8 cellular contexts compared by ENCODE assay signal in genomic region chr19:47272448-47273312, GRCh38. TPM values are rescaled to one million over a fixed set of nuclear protein-coding genes. Genes with fewer than 3 reads are reported as not detected.
DNase-seq lines count a peak whose midpoint lies in the region; ATAC-seq and TF ChIP-seq lines count a peak whose summit lies in the region.

No MANE protein-coding gene starts in this region.

- TF ChIP-seq CTCF in spleen (IDR thresholded peaks at IDR 0.05 in 8 of 11, conservative IDR thresholded peaks at IDR 0.05 in 3 of 11): peak in 1 of 11 experiments; percentile 10

- H3K9ac ChIP-seq in adipocyte (ENCODE audit: low read length) (peak overlapping the region; percentile 98), iPS-18a (ENCODE audit: low read length) (peak overlapping the region; percentile 84)

- no peak for ATAC-seq in GM19467 (IDR thresholded peaks at IDR 0.05; ENCODE audit: unreplicated experiment)

- H3K4me3 ChIP-seq in adipocyte (ENCODE audit: low read length) (peak overlapping the region; percentile 94), iPS-18a (ENCODE audit: low read length) (peak overlapping the region; percentile 95), spleen (peak overlapping the region; percentile 37 to 85 (median 68))

- peaks cover 20% of the 10 kb centered on the region for H3K36me3 ChIP-seq in adipocyte (ENCODE audit: control insufficient read depth, insufficient read depth, low read length, severe bottlenecking)
- H3K36me3 ChIP-seq in iPS-18a (ENCODE audit: control insufficient read depth, low read depth, low read length): peaks cover 15% of the 10 kb centered on the region
- peaks cover 0 to 45% (median 29%) of the 10 kb centered on the region in 6 donors for H3K36me3 ChIP-seq in spleen

- TF ChIP-seq POLR2A in spleen (IDR thresholded peaks at IDR 0.05): no peak

- intact Hi-C loops in spleen (cut with DNase I; ENCODE audit: low total_unique reads): no loop called here

- H3K4me1 ChIP-seq in adipocyte (ENCODE audit: control insufficient read depth, insufficient read depth, low read length) (peaks cover 28% of the 10 kb centered on the region), iPS-18a (ENCODE audit: control insufficient read depth, low read depth, low read length) (peaks cover 6% of the 10 kb centered on the region), spleen (peaks cover 8 to 59% (median 37%) of the 10 kb centered on the region in 6 donors)

- H3K9me3 ChIP-seq in adipocyte (ENCODE audit: control insufficient read depth, low read length) (no peaks in the 10 kb centered on the region), iPS-18a (ENCODE audit: control insufficient read depth, low read depth, low read length) (no peaks in the 10 kb centered on the region), spleen (no peaks in the 10 kb centered on the region)

- no peak overlapping the region for H3K27ac ChIP-seq in iPS-18a (ENCODE audit: low read length)
- H3K27ac ChIP-seq in spleen: peak overlapping the region; percentile 87 to 99 (median 98)

- 35 to 41% (median 38%) methylated on average over 37 to 42 of the region's 42 CpGs for WGBS in spleen, 5 donors

- no peaks in the 10 kb centered on the region for H3K27me3 ChIP-seq in adipocyte (replicated peaks; ENCODE audit: control insufficient read depth, insufficient read depth, low read length)
- H3K27me3 ChIP-seq in iPS-18a (ENCODE audit: control insufficient read depth, insufficient read depth, low read length): peaks cover 16% of the 10 kb centered on the region
- H3K27me3 ChIP-seq in spleen (replicated peaks in 1 of 7): no peaks in the 10 kb centered on the region

- peak; percentile 44 for DNase-seq in COLO668 (lab: John Stamatoyannopoulos, UW; ENCODE audit: unreplicated experiment)
- peak; percentile 42 for DNase-seq in HT-29 (ENCODE audit: low spot score)
- no peak for DNase-seq in adipocyte (ENCODE audit: low read depth)
- DNase-seq in spleen: no peak
- DNase-seq in NCI-H2171 treated with DMSO at 0.1 percent for 48 hours (lab: John Stamatoyannopoulos, UW): no peak
- no peak for DNase-seq in COLO829 (ENCODE audit: low spot score)

RNA-seq across cellular contexts. Expression of gene INAFM1, which starts 2.0 kb away (rescaled TPM):
- total RNA-seq in HT-29 (2014; rRNA removed; shearing (Covaris generic)): 20.2 and 22.0 TPM in 2 replicates
- total RNA-seq in spleen: 10 to 100 TPM in 4 of 7 donors, 1 to 10 TPM in 3; 3.9 to 19.8 (median 13.8) TPM
- polyA plus RNA-seq in spleen: 10 to 100 TPM in 2 of 3 donors, 1 to 10 TPM in 1; 8.1 to 12.9 (median 11.3) TPM

RNA-seq across cellular contexts. Expression of gene CCDC9, which starts 16.4 kb away (rescaled TPM):
- 19.8 and 34.8 TPM in 2 replicates for total RNA-seq in HT-29 (2014; rRNA removed; shearing (Covaris generic))
- 10 to 100 TPM; 13.0 to 43.0 (median 32.6) TPM for total RNA-seq in spleen
- 10 to 100 TPM; 11.0 to 38.7 (median 15.9) TPM for polyA plus RNA-seq in spleen

RNA-seq across cellular contexts. Expression of gene C5AR1, which starts 37.0 kb away (rescaled TPM):
- total RNA-seq in HT-29 (2014; rRNA removed; shearing (Covaris generic)): 0.13 and 0.28 TPM in 2 replicates
- 100 to 1,000 TPM in 1 of 7 donors, 10 to 100 TPM in 6; 33.1 to 124 (median 64.0) TPM for total RNA-seq in spleen
- 1 to 10 TPM; 4.0 to 9.4 (median 4.6) TPM for polyA plus RNA-seq in spleen

RNA-seq across cellular contexts. Expression of gene BBC3, which starts 41.7 kb away (rescaled TPM):
- 51.0 and 56.4 TPM in 2 replicates for total RNA-seq in HT-29 (2014; rRNA removed; shearing (Covaris generic))
- 10 to 100 TPM in 6 of 7 donors, 1 to 10 TPM in 1; 6.3 to 17.0 (median 11.3) TPM for total RNA-seq in spleen
- 10 to 100 TPM in 1 of 3 donors, 1 to 10 TPM in 2; 7.1 to 12.6 (median 9.5) TPM for polyA plus RNA-seq in spleen

RNA-seq across cellular contexts. Expression of gene C5AR2, which starts 59.3 kb away (rescaled TPM):
- not detected in 2 replicates for total RNA-seq in HT-29 (2014; rRNA removed; shearing (Covaris generic))
- total RNA-seq in spleen: 10 to 100 TPM; 24.7 to 55.7 (median 28.3) TPM
- polyA plus RNA-seq in spleen: 1 to 10 TPM; 1.3 to 2.7 (median 1.5) TPM

Comparison
In these comparisons a context has a peak if more than half of its experiments do, and no peak if none do; other contexts are left out.
1. DNase-seq: peak in COLO668 (single experiment) and HT-29 (single experiment); none in adipocyte (single experiment), spleen (single experiment), NCI-H2171 treated with DMSO at 0.1 percent for 48 hours (single experiment) and COLO829 (single experiment).
2. RNA of gene C5AR1, which starts 37.0 kb away (total RNA-seq): 33.1 to 124 TPM in spleen; 0.13 to 0.28 TPM in HT-29; every median in the first group is over 10 times any median in the second.
3. Peak in every context shown above with its lines, with median percentiles within 50 percentile points of each other: H3K4me3 ChIP-seq.